In genomic region chr2:106904242-106904641, GRCh38 we compare ENCODE assay signal across 2 cellular contexts.
TF ChIP-seq lines count a peak whose summit lies in the region.

No MANE protein-coding gene starts in this region.

TF ChIP-seq in HepG2, 621 proteins besides CTCF, POLR2A, EP300 and RAD21:
- TF ChIP-seq RAD51 (IDR thresholded peaks at IDR 0.05; ENCODE audit: borderline replicate concordance) (peak; percentile 77), ZNF790 (CRISPR knock-in tag; IDR thresholded peaks at IDR 0.05; ENCODE audit: borderline replicate concordance) (no peak)
TF ChIP-seq in HepG2: peak in this region for 1.

TF ChIP-seq in K562, 482 proteins besides CTCF, POLR2A, EP300 and RAD21:
- TF ChIP-seq YY1 (IDR thresholded peaks at IDR 0.05; ENCODE audit: borderline replicate concordance in 1 of 3, control insufficient read depth in 1 of 3, extremely low read depth in 1 of 3, insufficient read depth in 3 of 3, insufficient read length in 1 of 3, insufficient replicate concordance in 2 of 3, low read depth in 1 of 3, low read length in 2 of 3): no peak
- no peak for TF ChIP-seq GATAD2A (IDR thresholded peaks at IDR 0.05)
- TF ChIP-seq TFE3 (CRISPR knock-in tag; IDR thresholded peaks at IDR 0.05): peak; percentile 87
- TF ChIP-seq ATF2 (CRISPR knock-in tag; IDR thresholded peaks at IDR 0.05): no peak
TF ChIP-seq in K562: peak in this region for 1.
